1 cellular context compared by ENCODE assay signal in the genomic region with DNA sequence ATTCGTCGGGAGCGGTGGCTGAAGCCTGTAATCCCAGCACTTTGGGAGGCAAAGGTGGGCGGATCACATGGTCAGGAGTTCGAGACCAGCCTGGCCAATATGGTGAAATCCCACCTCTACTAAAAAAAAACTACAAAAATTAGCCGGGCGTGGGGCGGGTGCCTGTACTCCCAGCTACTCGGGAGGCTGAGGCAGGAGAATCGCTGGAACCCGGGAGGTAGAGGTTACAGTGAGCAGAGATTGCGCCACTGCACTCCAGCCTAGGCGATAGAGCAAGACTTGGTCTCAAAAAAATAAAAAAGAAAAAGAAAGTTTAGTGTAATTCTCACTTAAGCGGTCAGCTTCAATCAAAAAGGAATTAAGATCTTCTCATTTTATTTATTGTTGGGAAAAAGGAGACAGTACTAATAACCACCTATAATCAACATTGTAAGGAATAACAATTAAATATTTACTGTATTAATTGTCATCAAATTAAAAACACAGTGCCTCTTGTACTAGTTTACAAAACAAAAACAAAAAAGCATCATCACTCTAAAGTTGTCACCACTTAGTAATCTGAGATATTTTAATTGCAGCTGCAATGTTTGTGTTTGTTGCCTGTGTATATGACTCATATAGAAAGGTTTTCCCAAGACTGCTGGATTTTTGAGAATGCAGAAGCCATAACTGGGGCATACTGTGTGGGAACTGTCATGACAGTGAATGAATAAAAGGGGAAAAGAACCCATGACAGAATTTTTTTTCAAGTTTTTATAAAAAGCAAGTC.
A peak's percentile ranks its signal among the peaks of the same experiment; 100 is the strongest.
TF ChIP-seq lines count a peak whose summit lies in the region.

No MANE protein-coding gene starts in this region.

TF ChIP-seq in endothelial cell of umbilical vein, 7 proteins besides CTCF, POLR2A, EP300 and RAD21:
- TF ChIP-seq MYC (IDR thresholded peaks at IDR 0.05; ENCODE audit: low read depth, low read length), result no peak
- peak; percentile 40 for TF ChIP-seq FOS (IDR thresholded peaks at IDR 0.05; ENCODE audit: borderline replicate concordance, insufficient read depth, low read length)
- TF ChIP-seq GATA2 (IDR thresholded peaks at IDR 0.05; ENCODE audit: insufficient read depth, insufficient read length, low read depth, low read length), result no peak
- peak; percentile 67 for TF ChIP-seq JUN (IDR thresholded peaks at IDR 0.05; ENCODE audit: borderline replicate concordance, insufficient read depth, insufficient read length, low read depth)
TF ChIP-seq in endothelial cell of umbilical vein: peak in this region for 2.
